ENCODE assay signal across 8 cellular contexts in genomic region chr13:29369060-29369743, GRCh38.
A peak's percentile ranks its signal among the peaks of the same experiment; 100 is the strongest.
DNase-seq lines count a peak whose midpoint lies in the region; ATAC-seq, FAIRE-seq and TF ChIP-seq lines count a peak whose summit lies in the region.

No MANE protein-coding gene starts in this region.

- no peaks in the 10 kb centered on the region for H4K20me1 ChIP-seq in endothelial cell of umbilical vein (replicated peaks; ENCODE audit: control insufficient read depth, extremely low read depth, insufficient read depth, low read length)

- no peaks in the 10 kb centered on the region for H3K79me2 ChIP-seq in endothelial cell of umbilical vein (ENCODE audit: control insufficient read depth, insufficient read depth, low read length)

- H3K9me3 Mint-ChIP-seq in CD4-positive, alpha-beta memory T cell, result peaks cover 0 to 2% (median 0%) of the 10 kb centered on the region in 8 donors
- H3K9me3 Mint-ChIP-seq in nephron, result peaks cover 14% of the 10 kb centered on the region
- no peaks in the 10 kb centered on the region for H3K9me3 Mint-ChIP-seq in activated CD4-positive, alpha-beta T cell treated with anti-CD3 and anti-CD28 coated beads, Interleukin-2, amount 10 ng/mL, durations not matched to agents 24 days and 14 days

- CTCF ChIA-PET in CD4-positive, alpha-beta memory T cell (lab: Charles Lee; ENCODE audit: partially characterized antibody), result interaction anchor here (0.9 to 1.0 kb wide), 2 partner anchors 15 to 421 kb away, joined by 3 to 4 read pairs; no protein-coding TSS in a partner anchor
- CTCF ChIA-PET in Panc1 (lab: Charles Lee) (no interaction called here), endothelial cell of umbilical vein (lab: Charles Lee) (interaction anchor here (1.0 kb wide), 1 partner anchor 1310 kb away, joined by 4 read pairs; no protein-coding TSS in a partner anchor)

- DNase-seq in CD4-positive, alpha-beta memory T cell, result peak in 4 of 5 donors; percentile 1 to 31 (median 18)
- DNase-seq in Panc1 (ENCODE audit: low read depth, low spot score) (no peak), endothelial cell of umbilical vein (ENCODE audit: low read depth, low spot score) (peak; percentile 39), T1000 (lab: John Stamatoyannopoulos, UW) (no peak)
- DNase-seq in activated CD4-positive, alpha-beta T cell treated with anti-CD3 and anti-CD28 coated beads, Interleukin-2, amount 10 ng/mL, durations not matched to agents 24 days and 14 days, result no peak
- no peak for DNase-seq in activated naive CD4-positive, alpha-beta T cell treated with anti-CD3 and anti-CD28 coated beads, Interleukin-2, amount 50 U/mL, for 16 hours

- H3K4me2 ChIP-seq in endothelial cell of umbilical vein (ENCODE audit: insufficient read depth, low read length), result no peak overlapping the region

- no peak overlapping the region for H3K9ac ChIP-seq in endothelial cell of umbilical vein (replicated peaks; ENCODE audit: extremely low read depth, insufficient read depth, low read length)

- no peaks in the 10 kb centered on the region for H3K9me1 ChIP-seq in endothelial cell of umbilical vein (replicated peaks; ENCODE audit: control insufficient read depth, extremely low read depth, insufficient read depth, low read length)

- BruUV-seq in Panc1 (replicated peaks; lab: Mats Ljungman, UMichigan) (no TSS peak), endothelial cell of umbilical vein (replicated peaks; lab: Mats Ljungman, UMichigan) (no TSS peak)

- no peaks in the 10 kb centered on the region for H3K36me3 ChIP-seq in CD4-positive, alpha-beta memory T cell (ENCODE audit: insufficient read depth, low read length)
- no peaks in the 10 kb centered on the region for H3K36me3 ChIP-seq in Panc1 (ENCODE audit: control insufficient read depth, insufficient read depth, low read length)
- no peaks in the 10 kb centered on the region for H3K36me3 ChIP-seq in endothelial cell of umbilical vein (ENCODE audit: control insufficient read depth in 2 of 2, extremely low read depth in 1 of 2, insufficient read depth in 2 of 2, low read length in 2 of 2)

- no peak overlapping the region for H3K27ac ChIP-seq in CD4-positive, alpha-beta memory T cell (ENCODE audit: low read depth, low read length)
- H3K27ac ChIP-seq in Panc1 (ENCODE audit: low read length) (no peak overlapping the region), endothelial cell of umbilical vein (ENCODE audit: insufficient read depth, low read depth, low read length) (no peak overlapping the region)

- POLR2A ChIA-PET in CD4-positive, alpha-beta memory T cell (lab: Charles Lee; ENCODE audit: partially characterized antibody), result no interaction called here
- POLR2A ChIA-PET in Panc1 (lab: Charles Lee), result no interaction called here
- POLR2A ChIA-PET in endothelial cell of umbilical vein (lab: Charles Lee), result no interaction called here

- peaks cover 0 to 6% (median 0%) of the 10 kb centered on the region in 4 donors for H3K4me1 Mint-ChIP-seq in CD4-positive, alpha-beta memory T cell
- H3K4me1 Mint-ChIP-seq in nephron, result no peaks in the 10 kb centered on the region
- no peaks in the 10 kb centered on the region for H3K4me1 Mint-ChIP-seq in activated CD4-positive, alpha-beta T cell treated with anti-CD3 and anti-CD28 coated beads, Interleukin-2, amount 10 ng/mL, durations not matched to agents 24 days and 14 days

- intact Hi-C loops in CD4-positive, alpha-beta memory T cell (cut with micrococcal nuclease), result loop anchor here (1.0 to 10.0 kb wide), 2 partner anchors 550 to 1044 kb away; no protein-coding TSS in a partner anchor
- intact Hi-C loops in Panc1 (cut with micrococcal nuclease; ENCODE audit: unreplicated experiment) (no loop called here), endothelial cell of umbilical vein (cut with micrococcal nuclease) (no loop called here)
- intact Hi-C loops in activated CD4-positive, alpha-beta T cell treated with anti-CD3 and anti-CD28 coated beads, Interleukin-2, amount 10 ng/mL, durations not matched to agents 24 days and 14 days (cut with micrococcal nuclease), result no loop called here

- in situ Hi-C loops in Panc1 (cut with HindIII; ENCODE audit: low pct_unique_long_range_greater_than_20kb, low sequenced_read_pairs), result no loop called here

- H2AFZ ChIP-seq in endothelial cell of umbilical vein (ENCODE audit: low read depth, low read length), result no peak overlapping the region

- no peak overlapping the region for H3K4me3 Mint-ChIP-seq in CD4-positive, alpha-beta memory T cell
- H3K4me3 Mint-ChIP-seq in nephron, result no peak overlapping the region
- H3K4me3 Mint-ChIP-seq in activated CD4-positive, alpha-beta T cell treated with anti-CD3 and anti-CD28 coated beads, Interleukin-2, amount 10 ng/mL, durations not matched to agents 24 days and 14 days, result no peak overlapping the region

- TF ChIP-seq CTCF in Panc1 (IDR thresholded peaks at IDR 0.05), result peak; percentile 67
- TF ChIP-seq CTCF in endothelial cell of umbilical vein (IDR thresholded peaks at IDR 0.05; ENCODE audit: extremely low read depth in 1 of 2, insufficient read depth in 1 of 2, low read depth in 1 of 2, low read length in 2 of 2), result peak; percentile 42 to 50
- peak; percentile 64 to 68 (median 66) for TF ChIP-seq CTCF in nephron (IDR thresholded peaks at IDR 0.05; ENCODE audit: unreplicated experiment in 3 of 3)

- no peak overlapping the region for H3K27ac Mint-ChIP-seq in CD4-positive, alpha-beta memory T cell
- no peak overlapping the region for H3K27ac Mint-ChIP-seq in nephron
- H3K27ac Mint-ChIP-seq in activated CD4-positive, alpha-beta T cell treated with anti-CD3 and anti-CD28 coated beads, Interleukin-2, amount 10 ng/mL, durations not matched to agents 24 days and 14 days, result no peak overlapping the region

- no peaks in the 10 kb centered on the region for H3K4me1 ChIP-seq in CD4-positive, alpha-beta memory T cell (ENCODE audit: insufficient read depth, low read length)
- H3K4me1 ChIP-seq in Panc1 (ENCODE audit: control insufficient read depth, insufficient read depth, low read length), result no peaks in the 10 kb centered on the region
- no peaks in the 10 kb centered on the region for H3K4me1 ChIP-seq in endothelial cell of umbilical vein (ENCODE audit: control insufficient read depth, extremely low read depth, insufficient read depth, low read length)

- no peaks in the 10 kb centered on the region for H3K36me3 Mint-ChIP-seq in CD4-positive, alpha-beta memory T cell
- H3K36me3 Mint-ChIP-seq in nephron (ENCODE audit: low read depth), result no peaks in the 10 kb centered on the region
- H3K36me3 Mint-ChIP-seq in activated CD4-positive, alpha-beta T cell treated with anti-CD3 and anti-CD28 coated beads, Interleukin-2, amount 10 ng/mL, durations not matched to agents 24 days and 14 days (ENCODE audit: low read depth), result no peaks in the 10 kb centered on the region

- H3K27me3 Mint-ChIP-seq in CD4-positive, alpha-beta memory T cell, result peaks cover 17 to 24% of the 10 kb centered on the region in 2 donors
- H3K27me3 Mint-ChIP-seq in nephron (ENCODE audit: low read depth), result peaks cover 14% of the 10 kb centered on the region
- peaks cover 9% of the 10 kb centered on the region for H3K27me3 Mint-ChIP-seq in activated CD4-positive, alpha-beta T cell treated with anti-CD3 and anti-CD28 coated beads, Interleukin-2, amount 10 ng/mL, durations not matched to agents 24 days and 14 days

- dilution Hi-C loops in endothelial cell of umbilical vein (cut with MboI; ENCODE audit: extremely low pct_ligation_motif_present, low sequenced_read_pairs), result no loop called here

- no peak for TF ChIP-seq POLR2A in endothelial cell of umbilical vein (IDR thresholded peaks at IDR 0.05; ENCODE audit: low read depth, low read length)

- H3K27me3 ChIP-seq in CD4-positive, alpha-beta memory T cell (ENCODE audit: insufficient read depth, low read length), result no peaks in the 10 kb centered on the region
- no peaks in the 10 kb centered on the region for H3K27me3 ChIP-seq in Panc1 (ENCODE audit: control insufficient read depth, insufficient read depth, low read length)
- H3K27me3 ChIP-seq in endothelial cell of umbilical vein (ENCODE audit: control insufficient read depth in 2 of 2, insufficient read depth in 2 of 2, low read length in 2 of 2), result peaks cover 0 to 1% of the 10 kb centered on the region in 2 experiments

- ATAC-seq in HG03520 (IDR thresholded peaks at IDR 0.05; ENCODE audit: unreplicated experiment) (peak; percentile 46), Panc1 (peak; percentile 72)

- H3K4me3 ChIP-seq in CD4-positive, alpha-beta memory T cell (ENCODE audit: low read length in 2 of 2), result no peak overlapping the region
- H3K4me3 ChIP-seq in Panc1 (ENCODE audit: low read depth in 2 of 2, low read length in 2 of 2) (no peak overlapping the region), endothelial cell of umbilical vein (replicated peaks in 1 of 3; ENCODE audit: insufficient read depth in 1 of 3, low read depth in 1 of 3, low read length in 3 of 3) (no peak overlapping the region)

- FAIRE-seq in endothelial cell of umbilical vein (lab: Jason Lieb, UNC), result no peak

- H3K9me3 ChIP-seq in CD4-positive, alpha-beta memory T cell (ENCODE audit: control insufficient read depth in 1 of 2, low read length in 2 of 2), result no peaks in the 10 kb centered on the region
- no peaks in the 10 kb centered on the region for H3K9me3 ChIP-seq in Panc1 (ENCODE audit: control insufficient read depth, insufficient read depth, low read depth, low read length)
- no peaks in the 10 kb centered on the region for H3K9me3 ChIP-seq in endothelial cell of umbilical vein (replicated peaks; ENCODE audit: control insufficient read depth, insufficient read depth, low read length)

TF ChIP-seq in endothelial cell of umbilical vein, 7 proteins besides CTCF, POLR2A, EP300 and RAD21:
- no peak for TF ChIP-seq EZH2 (IDR thresholded peaks at IDR 0.05; ENCODE audit: borderline replicate concordance, low read depth, low read length, severe bottlenecking)
- TF ChIP-seq GATA2 (IDR thresholded peaks at IDR 0.05; ENCODE audit: insufficient read depth, insufficient read length, low read depth, low read length), result no peak
- no peak for TF ChIP-seq JUN (IDR thresholded peaks at IDR 0.05; ENCODE audit: borderline replicate concordance, insufficient read depth, insufficient read length, low read depth)
- no peak for TF ChIP-seq FOS (IDR thresholded peaks at IDR 0.05; ENCODE audit: borderline replicate concordance, insufficient read depth, low read length)
- no peak for TF ChIP-seq MAX (IDR thresholded peaks at IDR 0.05; ENCODE audit: insufficient read depth, insufficient read length)
- TF ChIP-seq POLR2AphosphoS5 (IDR thresholded peaks at IDR 0.05; ENCODE audit: insufficient read depth, low read depth, low read length), result no peak
- TF ChIP-seq MYC (IDR thresholded peaks at IDR 0.05; ENCODE audit: low read depth, low read length), result no peak

Comparison
In these comparisons a context has a peak if more than half of its experiments do, and no peak if none do; other contexts are left out.
1. DNase-seq: peak in CD4-positive, alpha-beta memory T cell (4 of 5) and endothelial cell of umbilical vein (single experiment); none in Panc1 (single experiment), activated CD4-positive, alpha-beta T cell treated with anti-CD3 and anti-CD28 coated beads, Interleukin-2, amount 10 ng/mL, durations not matched to agents 24 days and 14 days (single experiment), T1000 (single experiment) and activated naive CD4-positive, alpha-beta T cell treated with anti-CD3 and anti-CD28 coated beads, Interleukin-2, amount 50 U/mL, for 16 hours (single experiment).
2. Peak in every context shown above with its lines, with median percentiles within 50 percentile points of each other: CTCF ChIP-seq.